In the genomic region with DNA sequence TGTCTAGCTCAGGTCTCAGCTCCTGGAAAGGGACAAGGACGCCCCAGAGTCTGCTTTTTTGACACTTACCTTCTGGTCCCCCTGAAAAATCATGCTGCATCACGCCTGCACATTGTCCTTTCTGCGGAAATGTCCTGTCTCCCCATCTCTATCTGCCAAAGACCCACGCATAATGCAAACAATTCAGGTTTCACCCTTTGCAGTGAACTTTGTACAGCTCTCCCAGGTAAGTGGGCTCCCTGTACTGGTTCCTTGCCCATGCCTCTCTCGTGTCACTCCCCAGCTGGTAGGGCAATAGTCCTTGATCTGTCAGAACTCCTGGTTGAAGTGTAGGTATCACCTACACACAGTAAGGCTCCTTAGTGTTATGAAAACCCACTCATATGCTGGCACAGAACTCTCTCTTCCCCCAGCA, we compare ENCODE assay signal across 30 cellular contexts.
"Had no signal": no experiment of that assay in that cellular context is flagged by ENCODE, and none has a peak within 500 bp of the region (broad histone marks: within the 10 kb centered on the region; RNA-seq: fewer than 3 reads in every experiment).

No MANE protein-coding gene starts in this region.

- H3K27me3 ChIP-seq: adrenal gland, cardiac muscle cell, gastroesophageal sphincter, pancreas, right atrium auricular region, spleen, tibial nerve had no signal

- ATAC-seq: effector memory CD8-positive, alpha-beta T cell; gastroesophageal sphincter; left colon; lower lobe of right lung; mucosa of descending colon; pancreas; T-helper 17 cell; WTC11 had no signal

- H3K9me3 ChIP-seq: adrenal gland, gastroesophageal sphincter, lower lobe of right lung, mucosa of descending colon, pancreas, right atrium auricular region, spleen, tibial nerve had no signal

- H3K27ac ChIP-seq: adrenal gland, cardiac muscle cell, coronary artery, gastroesophageal sphincter, lower lobe of right lung, pancreas, right atrium auricular region, spleen, tibial nerve had no signal

- H3K36me3 Mint-ChIP-seq: activated naive CD8-positive, alpha-beta T cell treated with anti-CD3 and anti-CD28 coated beads for 36 hours; brain; WTC11 had no signal

- H3K4me3 Mint-ChIP-seq: activated naive CD4-positive, alpha-beta T cell treated with anti-CD3 and anti-CD28 coated beads for 36 hours; activated naive CD8-positive, alpha-beta T cell treated with anti-CD3 and anti-CD28 coated beads for 36 hours; activated T-helper 1 cell treated with anti-CD3 and anti-CD28 coated beads, Interleukin-12 subunit alpha, Interleukin-12 subunit beta, Interleukin-2, Interleukin-4 antibody, amounts not matched to agents 30 ng/mL and 10 ng/mL and 1 ng/mL, durations not matched to agents 14 hours and 24 hours and 36 hours; brain; effector memory CD8-positive, alpha-beta T cell; T-helper 17 cell; WTC11 had no signal

- H3K27me3 Mint-ChIP-seq: activated naive CD8-positive, alpha-beta T cell treated with anti-CD3 and anti-CD28 coated beads for 36 hours; effector memory CD8-positive, alpha-beta T cell; T-helper 17 cell had no signal

- H3K27ac Mint-ChIP-seq: activated naive CD4-positive, alpha-beta T cell treated with anti-CD3 and anti-CD28 coated beads for 36 hours; activated naive CD8-positive, alpha-beta T cell treated with anti-CD3 and anti-CD28 coated beads for 36 hours; activated T-helper 1 cell treated with anti-CD3 and anti-CD28 coated beads, Interleukin-12 subunit alpha, Interleukin-12 subunit beta, Interleukin-2, Interleukin-4 antibody, amounts not matched to agents 30 ng/mL and 10 ng/mL and 1 ng/mL, durations not matched to agents 14 hours and 24 hours and 36 hours; effector memory CD8-positive, alpha-beta T cell; T-helper 17 cell; WTC11 had no signal

- H3K9me3 Mint-ChIP-seq: activated naive CD4-positive, alpha-beta T cell treated with anti-CD3 and anti-CD28 coated beads for 36 hours; activated naive CD8-positive, alpha-beta T cell treated with anti-CD3 and anti-CD28 coated beads for 36 hours; activated T-helper 1 cell treated with anti-CD3 and anti-CD28 coated beads, Interleukin-12 subunit alpha, Interleukin-12 subunit beta, Interleukin-2, Interleukin-4 antibody, amounts not matched to agents 30 ng/mL and 10 ng/mL and 1 ng/mL, durations not matched to agents 14 hours and 24 hours and 36 hours; effector memory CD8-positive, alpha-beta T cell had no signal

- DNase-seq: activated CD4-positive, alpha-beta T cell treated with anti-CD3 and anti-CD28 coated beads, Interleukin-2, amount 50 U/mL, for 4 hours; activated effector memory CD4-positive, alpha-beta T cell treated with anti-CD3 and anti-CD28 coated beads, Interleukin-2, amount 50 U/mL, for 16 hours; activated naive CD4-positive, alpha-beta T cell treated with anti-CD3 and anti-CD28 coated beads for 36 hours; activated naive CD8-positive, alpha-beta T cell treated with anti-CD3 and anti-CD28 coated beads for 36 hours; activated T-cell treated with anti-CD3 and anti-CD28 coated beads, Interleukin-2, amount 50 U/mL, for 1 hour; aorta; cerebellar nuclear complex; effector memory CD8-positive, alpha-beta T cell; erythroblast; hippocampal formation; kidney; lower lobe of right lung; mesendoderm; mucosa of descending colon; pancreas; spleen; stimulated activated naive CD4-positive, alpha-beta T cell treated with Interleukin-2 at 50 U/mL for 16 hours; T-helper 17 cell; T1000 had no signal

- H3K4me3 ChIP-seq: adrenal gland, cardiac muscle cell, coronary artery, gastroesophageal sphincter, lower lobe of right lung, mucosa of descending colon, pancreas, right atrium auricular region, spleen, tibial nerve had no signal

- FAIRE-seq: kidney, pancreas, urothelium cell line had no signal

- H3K36me3 ChIP-seq: adrenal gland, cardiac muscle cell, gastroesophageal sphincter, lower lobe of right lung, pancreas, right atrium auricular region, spleen, tibial nerve had no signal
